In genomic region chr17:49901460-49902331, GRCh38 we compare ENCODE assay signal across 1 cellular context.
TF ChIP-seq lines count a peak whose summit lies in the region.

No MANE protein-coding gene starts in this region.

TF ChIP-seq in HepG2, 621 proteins besides CTCF, POLR2A, EP300 and RAD21 (continues in another document):
- TF ChIP-seq SP1 (IDR thresholded peaks at IDR 0.05) (no peak), SP1 (CRISPR knock-in tag; IDR thresholded peaks at IDR 0.05) (0 out of 2 replicates have a peak, but pooled peaks have one; percentile 9), RORA (CRISPR knock-in tag; IDR thresholded peaks at IDR 0.05) (no peak), ZNF282 (IDR thresholded peaks at IDR 0.05; ENCODE audit: partially characterized antibody) (no peak), ZNF136 (CRISPR knock-in tag; IDR thresholded peaks at IDR 0.05; ENCODE audit: low read depth) (no peak), UBTF (CRISPR knock-in tag; IDR thresholded peaks at IDR 0.05) (peak; percentile 38), AHDC1 (CRISPR knock-in tag; IDR thresholded peaks at IDR 0.05; ENCODE audit: borderline replicate concordance) (0 out of 2 replicates have a peak, but pooled peaks have one; percentile 7), ZSCAN21 (CRISPR knock-in tag; IDR thresholded peaks at IDR 0.05; ENCODE audit: borderline replicate concordance) (0 out of 2 replicates have a peak, but pooled peaks have one; percentile 27), TBX2 (CRISPR knock-in tag; IDR thresholded peaks at IDR 0.05; ENCODE audit: borderline replicate concordance) (0 out of 2 replicates have a peak, but pooled peaks have one; percentile 22), HDAC1 (CRISPR knock-in tag; IDR thresholded peaks at IDR 0.05) (peak; percentile 29), NR2C2 (CRISPR knock-in tag; IDR thresholded peaks at IDR 0.05; ENCODE audit: borderline replicate concordance) (no peak), BRCA1 (CRISPR knock-in tag; IDR thresholded peaks at IDR 0.05) (no peak), ZNF501 (CRISPR knock-in tag; IDR thresholded peaks at IDR 0.05) (no peak), TAF15 (IDR thresholded peaks at IDR 0.05; ENCODE audit: low read depth, low read length, poor library complexity, severe bottlenecking) (no peak), ADNP (CRISPR knock-in tag; IDR thresholded peaks at IDR 0.05) (no peak), DR1 (CRISPR knock-in tag; IDR thresholded peaks at IDR 0.05) (no peak), ZNF232 (CRISPR knock-in tag; IDR thresholded peaks at IDR 0.05; ENCODE audit: borderline replicate concordance) (no peak), ZNF143 (CRISPR knock-in tag; IDR thresholded peaks at IDR 0.05) (0 out of 2 replicates have a peak, but pooled peaks have one; percentile 25), ZNF124 (CRISPR knock-in tag; IDR thresholded peaks at IDR 0.05) (no peak), ZMYM3 (CRISPR knock-in tag; IDR thresholded peaks at IDR 0.05) (no peak; the same call in 1 of the 2 replicates), RCOR2 (CRISPR knock-in tag; IDR thresholded peaks at IDR 0.05) (no peak), ELF1 (CRISPR knock-in tag; IDR thresholded peaks at IDR 0.05) (peak; percentile 80), ARID2 (CRISPR knock-in tag; IDR thresholded peaks at IDR 0.05; ENCODE audit: borderline replicate concordance) (no peak), TCF12 (IDR thresholded peaks at IDR 0.05) (no peak), TCF12 (CRISPR knock-in tag; IDR thresholded peaks at IDR 0.05) (no peak), SAP130 (CRISPR knock-in tag; IDR thresholded peaks at IDR 0.05; ENCODE audit: low read depth) (peak; percentile 23; the same call in 1 of the 2 replicates), IRF9 (CRISPR knock-in tag; IDR thresholded peaks at IDR 0.05; ENCODE audit: borderline replicate concordance) (peak; percentile 54; the same call in 1 of the 2 replicates), RELA (CRISPR knock-in tag; IDR thresholded peaks at IDR 0.05) (no peak), FIP1L1 (IDR thresholded peaks at IDR 0.05; ENCODE audit: borderline replicate concordance, insufficient read depth, low read depth, low read length) (no peak), SAFB2 (CRISPR knock-in tag; IDR thresholded peaks at IDR 0.05; ENCODE audit: borderline replicate concordance, low read depth) (0 out of 2 replicates have a peak, but pooled peaks have one; percentile 37), NFE2 (CRISPR knock-in tag; IDR thresholded peaks at IDR 0.05) (no peak), ZKSCAN5 (CRISPR knock-in tag; IDR thresholded peaks at IDR 0.05) (0 out of 2 replicates have a peak, but pooled peaks have one; percentile 39), ZNF879 (CRISPR knock-in tag; IDR thresholded peaks at IDR 0.05) (no peak), ZNF7 (CRISPR knock-in tag; IDR thresholded peaks at IDR 0.05) (no peak), MEIS2 (CRISPR knock-in tag; IDR thresholded peaks at IDR 0.05) (no peak), TEAD3 (CRISPR knock-in tag; optimal IDR thresholded peaks at IDR 0.05; ENCODE audit: borderline replicate concordance) (peak; percentile 52), ZNF180 (CRISPR knock-in tag; IDR thresholded peaks at IDR 0.05; ENCODE audit: borderline replicate concordance, low read depth) (no peak), HOXA9 (CRISPR knock-in tag; IDR thresholded peaks at IDR 0.05; ENCODE audit: borderline replicate concordance) (no peak), HNF4A (CRISPR knock-in tag; IDR thresholded peaks at IDR 0.05) (peak; percentile 57), GATAD1 (CRISPR knock-in tag; IDR thresholded peaks at IDR 0.05) (no peak), ZNF431 (CRISPR knock-in tag; IDR thresholded peaks at IDR 0.05; ENCODE audit: borderline replicate concordance, low read depth) (no peak), ZNF484 (CRISPR knock-in tag; IDR thresholded peaks at IDR 0.05; ENCODE audit: borderline replicate concordance, low read depth) (no peak), TCF7 (IDR thresholded peaks at IDR 0.05; ENCODE audit: low read depth) (peak; percentile 22; the same call in 1 of the 2 replicates), PRMT3 (CRISPR knock-in tag; IDR thresholded peaks at IDR 0.05; ENCODE audit: borderline replicate concordance, low read depth) (no peak)
- TF ChIP-seq, protein P1, sequence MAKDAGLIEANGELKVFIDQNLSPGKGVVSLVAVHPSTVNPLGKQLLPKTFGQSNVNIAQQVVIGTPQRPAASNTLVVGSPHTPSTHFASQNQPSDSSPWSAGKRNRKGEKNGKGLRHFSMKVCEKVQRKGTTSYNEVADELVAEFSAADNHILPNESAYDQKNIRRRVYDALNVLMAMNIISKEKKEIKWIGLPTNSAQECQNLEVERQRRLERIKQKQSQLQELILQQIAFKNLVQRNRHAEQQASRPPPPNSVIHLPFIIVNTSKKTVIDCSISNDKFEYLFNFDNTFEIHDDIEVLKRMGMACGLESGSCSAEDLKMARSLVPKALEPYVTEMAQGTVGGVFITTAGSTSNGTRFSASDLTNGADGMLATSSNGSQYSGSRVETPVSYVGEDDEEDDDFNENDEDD (CRISPR knock-in tag; IDR thresholded peaks at IDR 0.05; ENCODE audit: borderline replicate concordance): peak; percentile 22; the same call in 1 of the 2 replicates
- TF ChIP-seq, protein P2, sequence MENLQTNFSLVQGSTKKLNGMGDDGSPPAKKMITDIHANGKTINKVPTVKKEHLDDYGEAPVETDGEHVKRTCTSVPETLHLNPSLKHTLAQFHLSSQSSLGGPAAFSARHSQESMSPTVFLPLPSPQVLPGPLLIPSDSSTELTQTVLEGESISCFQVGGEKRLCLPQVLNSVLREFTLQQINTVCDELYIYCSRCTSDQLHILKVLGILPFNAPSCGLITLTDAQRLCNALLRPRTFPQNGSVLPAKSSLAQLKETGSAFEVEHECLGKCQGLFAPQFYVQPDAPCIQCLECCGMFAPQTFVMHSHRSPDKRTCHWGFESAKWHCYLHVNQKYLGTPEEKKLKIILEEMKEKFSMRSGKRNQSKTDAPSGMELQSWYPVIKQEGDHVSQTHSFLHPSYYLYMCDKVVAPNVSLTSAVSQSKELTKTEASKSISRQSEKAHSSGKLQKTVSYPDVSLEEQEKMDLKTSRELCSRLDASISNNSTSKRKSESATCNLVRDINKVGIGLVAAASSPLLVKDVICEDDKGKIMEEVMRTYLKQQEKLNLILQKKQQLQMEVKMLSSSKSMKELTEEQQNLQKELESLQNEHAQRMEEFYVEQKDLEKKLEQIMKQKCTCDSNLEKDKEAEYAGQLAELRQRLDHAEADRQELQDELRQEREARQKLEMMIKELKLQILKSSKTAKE (CRISPR knock-in tag; IDR thresholded peaks at IDR 0.05; ENCODE audit: borderline replicate concordance): 0 out of 2 replicates have a peak, but pooled peaks have one; percentile 27
- TF ChIP-seq, protein P3, sequence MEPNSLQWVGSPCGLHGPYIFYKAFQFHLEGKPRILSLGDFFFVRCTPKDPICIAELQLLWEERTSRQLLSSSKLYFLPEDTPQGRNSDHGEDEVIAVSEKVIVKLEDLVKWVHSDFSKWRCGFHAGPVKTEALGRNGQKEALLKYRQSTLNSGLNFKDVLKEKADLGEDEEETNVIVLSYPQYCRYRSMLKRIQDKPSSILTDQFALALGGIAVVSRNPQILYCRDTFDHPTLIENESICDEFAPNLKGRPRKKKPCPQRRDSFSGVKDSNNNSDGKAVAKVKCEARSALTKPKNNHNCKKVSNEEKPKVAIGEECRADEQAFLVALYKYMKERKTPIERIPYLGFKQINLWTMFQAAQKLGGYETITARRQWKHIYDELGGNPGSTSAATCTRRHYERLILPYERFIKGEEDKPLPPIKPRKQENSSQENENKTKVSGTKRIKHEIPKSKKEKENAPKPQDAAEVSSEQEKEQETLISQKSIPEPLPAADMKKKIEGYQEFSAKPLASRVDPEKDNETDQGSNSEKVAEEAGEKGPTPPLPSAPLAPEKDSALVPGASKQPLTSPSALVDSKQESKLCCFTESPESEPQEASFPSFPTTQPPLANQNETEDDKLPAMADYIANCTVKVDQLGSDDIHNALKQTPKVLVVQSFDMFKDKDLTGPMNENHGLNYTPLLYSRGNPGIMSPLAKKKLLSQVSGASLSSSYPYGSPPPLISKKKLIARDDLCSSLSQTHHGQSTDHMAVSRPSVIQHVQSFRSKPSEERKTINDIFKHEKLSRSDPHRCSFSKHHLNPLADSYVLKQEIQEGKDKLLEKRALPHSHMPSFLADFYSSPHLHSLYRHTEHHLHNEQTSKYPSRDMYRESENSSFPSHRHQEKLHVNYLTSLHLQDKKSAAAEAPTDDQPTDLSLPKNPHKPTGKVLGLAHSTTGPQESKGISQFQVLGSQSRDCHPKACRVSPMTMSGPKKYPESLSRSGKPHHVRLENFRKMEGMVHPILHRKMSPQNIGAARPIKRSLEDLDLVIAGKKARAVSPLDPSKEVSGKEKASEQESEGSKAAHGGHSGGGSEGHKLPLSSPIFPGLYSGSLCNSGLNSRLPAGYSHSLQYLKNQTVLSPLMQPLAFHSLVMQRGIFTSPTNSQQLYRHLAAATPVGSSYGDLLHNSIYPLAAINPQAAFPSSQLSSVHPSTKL (CRISPR knock-in tag; IDR thresholded peaks at IDR 0.05): 0 out of 2 replicates have a peak, but pooled peaks have one; percentile 32
- TF ChIP-seq, protein P4, sequence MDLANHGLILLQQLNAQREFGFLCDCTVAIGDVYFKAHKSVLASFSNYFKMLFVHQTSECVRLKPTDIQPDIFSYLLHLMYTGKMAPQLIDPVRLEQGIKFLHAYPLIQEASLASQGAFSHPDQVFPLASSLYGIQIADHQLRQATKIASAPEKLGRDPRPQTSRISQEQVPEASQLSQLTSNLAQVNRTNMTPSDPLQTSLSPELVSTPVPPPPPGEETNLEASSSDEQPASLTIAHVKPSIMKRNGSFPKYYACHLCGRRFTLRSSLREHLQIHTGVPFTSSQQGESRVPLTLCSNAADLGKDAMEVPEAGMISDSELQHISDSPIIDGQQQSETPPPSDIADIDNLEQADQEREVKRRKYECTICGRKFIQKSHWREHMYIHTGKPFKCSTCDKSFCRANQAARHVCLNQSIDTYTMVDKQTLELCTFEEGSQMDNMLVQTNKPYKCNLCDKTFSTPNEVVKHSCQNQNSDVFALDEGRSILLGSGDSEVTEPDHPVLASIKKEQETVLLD (CRISPR knock-in tag; IDR thresholded peaks at IDR 0.05; ENCODE audit: low read depth): 0 out of 2 replicates have a peak, but pooled peaks have one; percentile 27
